Comparison of ENCODE assay signal across 16 cellular contexts in the genomic region with DNA sequence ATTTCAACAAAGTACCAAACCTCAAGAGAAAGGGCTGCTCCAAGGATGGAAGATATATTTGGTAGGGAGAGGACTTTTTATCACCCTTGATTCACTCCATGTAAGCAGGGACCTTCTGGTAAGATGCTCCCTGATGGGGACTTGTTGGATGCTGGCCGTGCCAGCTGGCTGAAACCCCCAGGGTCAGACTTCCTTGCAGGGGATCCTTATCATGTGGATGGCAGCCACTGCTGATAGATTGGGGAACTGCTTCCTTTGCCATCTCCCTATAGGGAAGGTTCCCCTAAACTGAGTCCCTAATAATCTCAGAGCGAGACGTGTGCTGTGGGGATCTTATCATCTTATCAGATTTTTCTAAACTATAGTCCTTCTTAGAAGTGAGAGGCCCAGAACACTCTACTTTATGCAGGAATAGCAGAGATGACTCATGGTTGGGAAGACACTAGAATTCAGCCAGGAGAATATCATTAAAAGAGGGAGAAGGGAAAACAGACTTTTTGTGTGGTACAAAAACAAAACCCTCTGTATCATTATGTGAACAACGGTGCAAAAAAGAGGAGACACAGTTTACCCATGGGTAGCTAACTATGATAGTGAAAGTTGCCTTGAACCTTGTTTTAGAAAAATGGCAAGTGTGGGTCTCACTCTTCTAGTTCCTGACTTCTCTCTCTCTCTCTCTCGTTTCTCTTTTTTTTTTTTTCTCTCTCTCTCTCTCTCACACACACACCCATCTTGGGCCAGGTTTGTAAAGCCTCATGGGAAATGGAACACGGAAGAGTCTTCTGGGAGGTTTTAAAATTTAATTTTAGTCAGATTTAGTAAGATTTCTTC. TPM values are rescaled to one million over a fixed set of nuclear protein-coding genes. Genes with fewer than 3 reads are reported as not detected.
DNase-seq lines count a peak whose midpoint lies in the region; ATAC-seq, FAIRE-seq and TF ChIP-seq lines count a peak whose summit lies in the region.
"Had no signal": no experiment of that assay in that cellular context is flagged by ENCODE, and none has a peak within 500 bp of the region (broad histone marks: within the 10 kb centered on the region; RNA-seq: fewer than 3 reads in every experiment).

No MANE protein-coding gene starts in this region.

- H3K4me3 ChIP-seq in CD4-positive, alpha-beta memory T cell (ENCODE audit: low read length in 2 of 2): peak overlapping the region; percentile 2 to 11
- H3K4me3 ChIP-seq in HEK293 (ENCODE audit: low read depth, low read length) (no peak overlapping the region), mesenchymal stem cell (ENCODE audit: insufficient read depth in 1 of 2, low read depth in 1 of 2, low read length in 2 of 2) (no peak overlapping the region), sigmoid colon (no peak overlapping the region)
- H3K4me3 ChIP-seq: adrenal gland, thoracic aorta had no signal

- no peak overlapping the region for H2AFZ ChIP-seq in mesenchymal stem cell (ENCODE audit: low read depth, low read length)

- 36% methylated on average over 2 of the region's 6 CpGs for WGBS in mesenchymal stem cell
- WGBS in sigmoid colon, 2 donors: 60 to 67% methylated on average over 6 of the region's 6 CpGs

- TF ChIP-seq POLR2A in sigmoid colon (IDR thresholded peaks at IDR 0.05): no peak

- H3K4me1 Mint-ChIP-seq in CD4-positive, alpha-beta memory T cell: peaks cover 74 to 95% (median 85%) of the 10 kb centered on the region in 4 donors
- peaks cover 96% of the 10 kb centered on the region for H3K4me1 Mint-ChIP-seq in activated T-cell treated with anti-CD3 and anti-CD28 coated beads, Interleukin-2, amount 50 U/mL, for 72 hours (ENCODE audit: low read depth)

- peak overlapping the region; percentile 78 for H3K27ac ChIP-seq in CD4-positive, alpha-beta memory T cell (ENCODE audit: low read depth, low read length)
- H3K27ac ChIP-seq in HEK293 (ENCODE audit: extremely low read depth, low read depth, low read length) (no peak overlapping the region), mesenchymal stem cell (ENCODE audit: low read length, poor library complexity, severe bottlenecking) (no peak overlapping the region), sigmoid colon (no peak overlapping the region)
- H3K27ac ChIP-seq: adrenal gland, thoracic aorta had no signal

- H3K4me3 Mint-ChIP-seq in CD4-positive, alpha-beta memory T cell: peak overlapping the region; percentile 61 to 87 (median 80)
- peak overlapping the region; percentile 76 to 83 for H3K4me3 Mint-ChIP-seq in activated T-cell treated with anti-CD3 and anti-CD28 coated beads, Interleukin-2, amount 50 U/mL, for 72 hours

- TF ChIP-seq CTCF in HEK293 (tag by site-specific recombination; IDR thresholded peaks at IDR 0.05): no peak
- TF ChIP-seq CTCF in sigmoid colon (IDR thresholded peaks at IDR 0.05): no peak

- H3K4ac ChIP-seq in mesenchymal stem cell (ENCODE audit: low read depth in 1 of 2, low read length in 2 of 2): no peak overlapping the region

- H3K36me3 Mint-ChIP-seq in CD4-positive, alpha-beta memory T cell: peaks cover 59 to 78% of the 10 kb centered on the region in 2 donors
- peaks cover 29 to 51% of the 10 kb centered on the region in 2 donors for H3K36me3 Mint-ChIP-seq in activated T-cell treated with anti-CD3 and anti-CD28 coated beads, Interleukin-2, amount 50 U/mL, for 72 hours (ENCODE audit: insufficient read depth in 2 of 2)

- H3K9ac ChIP-seq in mesenchymal stem cell (ENCODE audit: low read length): peak overlapping the region; percentile 19

- peak; percentile 16 to 19 for ATAC-seq in activated T-cell treated with anti-CD3 and anti-CD28 coated beads, Interleukin-2, amount 50 U/mL, for 72 hours (replicated peaks in 1 of 2)
- ATAC-seq: HCT116 had no signal

- H4K91ac ChIP-seq in mesenchymal stem cell (ENCODE audit: low read length): no peak overlapping the region

- H3K27me3 Mint-ChIP-seq in CD4-positive, alpha-beta memory T cell: no peaks in the 10 kb centered on the region
- no peaks in the 10 kb centered on the region for H3K27me3 Mint-ChIP-seq in activated T-cell treated with anti-CD3 and anti-CD28 coated beads, Interleukin-2, amount 50 U/mL, for 72 hours (ENCODE audit: low read depth)

- H3K79me1 ChIP-seq in mesenchymal stem cell (replicated peaks; ENCODE audit: low read length, poor library complexity, severe bottlenecking): no peaks in the 10 kb centered on the region

- H2BK15ac ChIP-seq in mesenchymal stem cell (ENCODE audit: low read depth, poor library complexity, severe bottlenecking): no peak overlapping the region

- H3K4me2 ChIP-seq in mesenchymal stem cell (ENCODE audit: low read length, poor library complexity, severe bottlenecking): no peak overlapping the region

- peaks cover 0 to 1% (median 0%) of the 10 kb centered on the region in 8 donors for H3K9me3 Mint-ChIP-seq in CD4-positive, alpha-beta memory T cell
- H3K9me3 Mint-ChIP-seq in activated T-cell treated with anti-CD3 and anti-CD28 coated beads, Interleukin-2, amount 50 U/mL, for 72 hours: no peaks in the 10 kb centered on the region

- H2BK5ac ChIP-seq in mesenchymal stem cell (ENCODE audit: low read depth, low read length, poor library complexity, severe bottlenecking): no peak overlapping the region

- FAIRE-seq in RCC 7860 (lab: Jason Lieb, UNC): no peak

- H4K8ac ChIP-seq in mesenchymal stem cell (ENCODE audit: low read length): no peak overlapping the region

- no peaks in the 10 kb centered on the region for H3K9me3 ChIP-seq in CD4-positive, alpha-beta memory T cell (ENCODE audit: control insufficient read depth in 1 of 2, low read length in 2 of 2)
- H3K9me3 ChIP-seq in HEK293 (ENCODE audit: control insufficient read depth, insufficient read depth, low read depth, low read length) (no peaks in the 10 kb centered on the region), mesenchymal stem cell (ENCODE audit: control insufficient read depth, low read length) (no peaks in the 10 kb centered on the region), sigmoid colon (no peaks in the 10 kb centered on the region)
- H3K9me3 ChIP-seq: adrenal gland, thoracic aorta had no signal

- CTCF ChIA-PET in CD4-positive, alpha-beta memory T cell (lab: Charles Lee; ENCODE audit: partially characterized antibody): interaction anchor here (0.9 to 1.5 kb wide), 2 partner anchors 13 to 35 kb away, joined by 3 to 5 read pairs; no protein-coding TSS in a partner anchor
- CTCF ChIA-PET in HEK293 (lab: Yijun Ruan, JAX): no interaction called here

- H3K18ac ChIP-seq in mesenchymal stem cell (ENCODE audit: low read depth in 1 of 2, low read length in 2 of 2): no peak overlapping the region

- no peak overlapping the region for H2BK12ac ChIP-seq in mesenchymal stem cell (ENCODE audit: low read length in 2 of 2)

- DNase-seq in CD4-positive, alpha-beta memory T cell: no peak
- DNase-seq in activated T-cell treated with anti-CD3 and anti-CD28 coated beads, Interleukin-2, amount 50 U/mL, for 72 hours: no peak
- DNase-seq in mesenchymal stem cell (peak; percentile 70), RCC 7860 (ENCODE audit: low spot score) (no peak), sigmoid colon (no peak), KG1 (lab: John Stamatoyannopoulos, UW) (no peak), HuH-7.5 (ENCODE audit: low spot score) (no peak)
- DNase-seq: adrenal gland; DMS153; NCI-H1048; NCI-H82; nucleus accumbens; stimulated activated CD4-positive, alpha-beta T cell treated with anti-CD3 and anti-CD28 coated beads, Interleukin-4, amount 100 ng/mL, for 1 hour had no signal

- no peak for TF ChIP-seq EP300 in sigmoid colon (IDR thresholded peaks at IDR 0.05)

- H3K4me1 ChIP-seq in CD4-positive, alpha-beta memory T cell (ENCODE audit: insufficient read depth, low read length): peaks cover 98% of the 10 kb centered on the region
- no peaks in the 10 kb centered on the region for H3K4me1 ChIP-seq in HEK293 (ENCODE audit: control insufficient read depth, insufficient read depth, low read length)
- no peaks in the 10 kb centered on the region for H3K4me1 ChIP-seq in mesenchymal stem cell (ENCODE audit: control insufficient read depth, insufficient read depth, low read depth, low read length)
- no peaks in the 10 kb centered on the region for H3K4me1 ChIP-seq in sigmoid colon
- H3K4me1 ChIP-seq: adrenal gland had no signal

- no peak overlapping the region for H3K23ac ChIP-seq in mesenchymal stem cell (ENCODE audit: low read length in 2 of 2)

- POLR2A ChIA-PET in CD4-positive, alpha-beta memory T cell (lab: Charles Lee; ENCODE audit: partially characterized antibody): interaction anchor here (1.2 to 27.4 kb wide), 7 partner anchors 9 to 157 kb away, joined by 3 to 1182 read pairs (median 46); a partner anchor contains a TSS
- POLR2A ChIA-PET in HEK293 (lab: Yijun Ruan, JAX): no interaction called here

- H2BK120ac ChIP-seq in mesenchymal stem cell (ENCODE audit: low read depth, low read length): no peak overlapping the region

- no peak overlapping the region for H2AK5ac ChIP-seq in mesenchymal stem cell (ENCODE audit: low read length, severe bottlenecking)

- H3K36me3 ChIP-seq in CD4-positive, alpha-beta memory T cell (ENCODE audit: insufficient read depth, low read length): peaks cover 24% of the 10 kb centered on the region
- H3K36me3 ChIP-seq in HEK293 (ENCODE audit: control insufficient read depth in 2 of 2, insufficient read depth in 1 of 2, low read length in 2 of 2) (no peaks in the 10 kb centered on the region), mesenchymal stem cell (ENCODE audit: control insufficient read depth in 1 of 2, insufficient read depth in 2 of 2, low read depth in 1 of 2, low read length in 2 of 2) (no peaks in the 10 kb centered on the region), sigmoid colon (no peaks in the 10 kb centered on the region)
- H3K36me3 ChIP-seq: adrenal gland, thoracic aorta had no signal

- peak overlapping the region; percentile 95 to 100 (median 96) for H3K27ac Mint-ChIP-seq in CD4-positive, alpha-beta memory T cell
- peak overlapping the region; percentile 91 for H3K27ac Mint-ChIP-seq in activated T-cell treated with anti-CD3 and anti-CD28 coated beads, Interleukin-2, amount 50 U/mL, for 72 hours

- intact Hi-C loops in CD4-positive, alpha-beta memory T cell (cut with micrococcal nuclease): loop anchor here (1.0 kb wide), 1 partner anchor 8 kb away; no protein-coding TSS in a partner anchor
- intact Hi-C loops in sigmoid colon (cut with DNase I): no loop called here

- H3K27me3 ChIP-seq in CD4-positive, alpha-beta memory T cell (ENCODE audit: insufficient read depth, low read length): no peaks in the 10 kb centered on the region
- H3K27me3 ChIP-seq in mesenchymal stem cell (ENCODE audit: control insufficient read depth in 1 of 2, insufficient read depth in 1 of 2, low read length in 2 of 2) (no peaks in the 10 kb centered on the region), sigmoid colon (no peaks in the 10 kb centered on the region)
- H3K27me3 ChIP-seq: adrenal gland had no signal

- H3K14ac ChIP-seq in mesenchymal stem cell (ENCODE audit: low read length in 2 of 2): no peak overlapping the region

RNA-seq across cellular contexts. Expression of a gene that starts 16.1 kb away (rescaled TPM):
- total RNA-seq in CD4-positive, alpha-beta memory T cell: 100 to 1,000 TPM; 198 to 200 TPM
- polyA plus RNA-seq in CD4-positive, alpha-beta memory T cell: 100 to 1,000 TPM; 266 to 486 TPM
- total RNA-seq in activated T-cell treated with anti-CD3 and anti-CD28 coated beads, Interleukin-2, amount 50 U/mL, for 72 hours: 100 to 1,000 TPM; 150 to 182 TPM
- polyA plus RNA-seq in mesenchymal stem cell (2013, experiment 1 of 2): 0.11 TPM
- 0.10 TPM for polyA plus RNA-seq in mesenchymal stem cell (2013, experiment 2 of 2)
- total RNA-seq in sigmoid colon: 1 to 10 TPM in 2 of 4 donors, under 1 TPM in 2; 0.49 to 1.4 (median 1.0) TPM
- 10 to 100 TPM in 1 of 3 donors, 1 to 10 TPM in 2; 2.5 to 38.8 (median 4.2) TPM for polyA plus RNA-seq in sigmoid colon

Comparison
In these comparisons a context has a peak if more than half of its experiments do, and no peak if none do; other contexts are left out.
1. H3K4me3 ChIP-seq: peak in CD4-positive, alpha-beta memory T cell (2 of 2); none in HEK293 (single experiment), mesenchymal stem cell (0 of 2) and sigmoid colon (0 of 4).
2. RNA of a gene that starts 16.1 kb away (total RNA-seq): 198 to 200 TPM in CD4-positive, alpha-beta memory T cell and 150 to 182 TPM in activated T-cell treated with anti-CD3 and anti-CD28 coated beads, Interleukin-2, amount 50 U/mL, for 72 hours; 0.49 to 1.4 TPM in sigmoid colon; every median in the first group is over 10 times any median in the second.